In the genomic region with DNA sequence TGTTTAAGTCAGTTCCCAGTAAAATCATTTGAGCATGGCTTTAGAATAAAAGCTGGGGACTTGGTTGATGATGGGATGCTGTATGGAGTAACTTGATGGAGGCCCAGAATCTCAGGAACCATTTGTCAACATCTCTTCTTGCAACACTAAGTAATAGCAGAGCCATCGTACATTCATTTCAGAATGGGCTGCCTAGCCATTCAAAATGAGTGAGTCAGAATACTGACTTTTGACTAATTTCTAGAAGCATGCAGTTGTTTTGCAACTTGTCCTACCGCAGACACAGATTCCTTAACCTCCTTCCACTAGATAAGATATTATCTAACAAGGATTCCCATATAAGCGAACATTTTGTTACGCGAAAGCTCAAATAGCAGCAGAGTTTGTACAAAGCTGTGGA, we compare ENCODE assay signal across 13 cellular contexts.
"Had no signal": no experiment of that assay in that cellular context is flagged by ENCODE, and none has a peak within 500 bp of the region (broad histone marks: within the 10 kb centered on the region; RNA-seq: fewer than 3 reads in every experiment).

No MANE protein-coding gene starts in this region.

- DNase-seq: activated CD4-positive, alpha-beta T cell treated with anti-CD3 and anti-CD28 coated beads for 4 hours; activated CD8-positive, alpha-beta memory T cell treated with anti-CD3 and anti-CD28 coated beads, Interleukin-2, amount 50 U/mL, for 48 hours; activated CD8-positive, alpha-beta T cell treated with anti-CD3 and anti-CD28 coated beads, Interleukin-2, amount 10 ng/mL, durations not matched to agents 7 days and 5 days; activated naive CD4-positive, alpha-beta T cell treated with anti-CD3 and anti-CD28 coated beads for 36 hours; amniotic stem cell; hypothalamus; kidney glomerular epithelial cell; T-helper 1 cell had no signal

- H3K4me3 ChIP-seq: right atrium auricular region had no signal

- H3K27me3 ChIP-seq: neutrophil, right atrium auricular region had no signal

- H3K4me3 Mint-ChIP-seq: activated CD8-positive, alpha-beta T cell treated with anti-CD3 and anti-CD28 coated beads, Interleukin-2, amount 10 ng/mL, durations not matched to agents 7 days and 5 days; activated naive CD4-positive, alpha-beta T cell treated with anti-CD3 and anti-CD28 coated beads for 36 hours; mesothelial cell of epicardium; stimulated activated effector memory CD8-positive, alpha-beta T cell treated with anti-CD3 and anti-CD28 coated beads, Interleukin-12 subunit alpha, Interleukin-12 subunit beta, amount 100 ng/mL, for 72 hours had no signal

- H3K4me1 Mint-ChIP-seq: stimulated activated effector memory CD8-positive, alpha-beta T cell treated with anti-CD3 and anti-CD28 coated beads, Interleukin-12 subunit alpha, Interleukin-12 subunit beta, amount 100 ng/mL, for 72 hours had no signal

- H3K36me3 ChIP-seq: neutrophil, right atrium auricular region had no signal

- H3K9me3 Mint-ChIP-seq: mesothelial cell of epicardium had no signal

- H3K27ac Mint-ChIP-seq: activated CD8-positive, alpha-beta T cell treated with anti-CD3 and anti-CD28 coated beads, Interleukin-2, amount 10 ng/mL, durations not matched to agents 7 days and 5 days; activated naive CD4-positive, alpha-beta T cell treated with anti-CD3 and anti-CD28 coated beads for 36 hours; mesothelial cell of epicardium; stimulated activated effector memory CD8-positive, alpha-beta T cell treated with anti-CD3 and anti-CD28 coated beads, Interleukin-12 subunit alpha, Interleukin-12 subunit beta, amount 100 ng/mL, for 72 hours had no signal

- H3K27ac ChIP-seq: neutrophil, right atrium auricular region had no signal

- ATAC-seq: activated CD8-positive, alpha-beta T cell treated with anti-CD3 and anti-CD28 coated beads, Interleukin-2, amount 10 ng/mL, durations not matched to agents 7 days and 5 days; esophagus mucosa; stimulated activated effector memory CD8-positive, alpha-beta T cell treated with anti-CD3 and anti-CD28 coated beads, Interleukin-12 subunit alpha, Interleukin-12 subunit beta, amount 100 ng/mL, for 72 hours had no signal

- H3K36me3 Mint-ChIP-seq: mesothelial cell of epicardium; stimulated activated effector memory CD8-positive, alpha-beta T cell treated with anti-CD3 and anti-CD28 coated beads, Interleukin-12 subunit alpha, Interleukin-12 subunit beta, amount 100 ng/mL, for 72 hours had no signal

- H3K4me1 ChIP-seq: right atrium auricular region had no signal

- H3K9me3 ChIP-seq: neutrophil, right atrium auricular region had no signal
